8 cellular contexts compared by ENCODE assay signal in the genomic region with DNA sequence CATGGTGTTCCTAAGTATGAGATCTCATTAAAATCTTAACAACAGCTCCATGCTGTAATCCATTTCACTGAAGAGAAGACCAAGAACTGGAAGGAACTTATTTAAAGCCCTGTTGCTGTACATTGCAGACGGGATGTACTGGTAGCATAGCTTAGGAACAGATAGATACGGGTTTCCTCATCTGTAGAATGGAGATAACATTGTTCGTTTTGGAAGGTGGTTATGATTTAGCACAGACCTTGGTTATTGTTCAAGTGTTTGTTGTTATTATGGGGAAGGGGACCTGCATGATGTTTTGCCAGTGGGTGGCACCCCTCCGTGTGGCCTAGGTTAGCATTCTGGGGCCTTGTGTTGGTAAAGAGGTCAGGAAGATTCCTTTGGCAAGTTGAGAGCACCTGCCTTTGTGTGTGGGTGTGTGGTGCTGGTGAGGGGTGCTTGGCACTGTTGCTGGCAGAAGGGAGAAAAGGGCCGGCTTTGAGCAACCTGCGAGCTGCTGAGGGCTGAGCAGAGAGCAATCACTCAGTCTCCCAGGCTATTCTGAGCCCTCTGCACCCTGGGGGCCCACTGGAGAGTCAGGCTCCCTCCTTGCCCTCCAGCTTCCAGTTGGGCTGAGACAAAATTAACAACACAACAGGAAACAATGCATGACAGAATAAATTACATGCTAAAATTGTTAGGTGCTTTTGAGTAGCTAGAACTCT. TPM values are rescaled to one million over a fixed set of nuclear protein-coding genes. Genes with fewer than 3 reads are reported as not detected.
DNase-seq lines count a peak whose midpoint lies in the region; ATAC-seq and TF ChIP-seq lines count a peak whose summit lies in the region.

No MANE protein-coding gene starts in this region.

- peaks cover 25% of the 10 kb centered on the region for H3K36me3 ChIP-seq in CD8-positive, alpha-beta memory T cell (ENCODE audit: insufficient read depth, low read length)
- peaks cover 42% of the 10 kb centered on the region for H3K36me3 ChIP-seq in OCI-LY1 (ENCODE audit: insufficient read depth, low read length)
- H3K36me3 ChIP-seq in neuronal stem cell (replicated peaks in 1 of 2; ENCODE audit: control insufficient read depth in 2 of 2, insufficient read depth in 2 of 2, low read length in 2 of 2), result peaks cover 30 to 63% of the 10 kb centered on the region in 2 donors
- no peaks in the 10 kb centered on the region for H3K36me3 ChIP-seq in mucosa of descending colon (ENCODE audit: low read depth)

- H3K4me1 ChIP-seq in CD8-positive, alpha-beta memory T cell (ENCODE audit: insufficient read depth, low read length), result peaks cover 31% of the 10 kb centered on the region
- H3K4me1 ChIP-seq in OCI-LY1 (ENCODE audit: insufficient read depth, low read length, severe bottlenecking), result peaks cover 25% of the 10 kb centered on the region
- peaks cover 18 to 23% of the 10 kb centered on the region in 2 donors for H3K4me1 ChIP-seq in neuronal stem cell (ENCODE audit: control insufficient read depth in 2 of 2, insufficient read depth in 1 of 2, low read depth in 1 of 2, low read length in 2 of 2)
- peaks cover 24% of the 10 kb centered on the region for H3K4me1 ChIP-seq in mucosa of descending colon (ENCODE audit: low read depth)

- H3K4ac ChIP-seq in neuronal stem cell (ENCODE audit: low read length), result no peak overlapping the region

- TF ChIP-seq CTCF in OCI-LY1 (IDR thresholded peaks at IDR 0.05; ENCODE audit: low read length) (no peak; the same call in 1 of the 2 replicates), mucosa of descending colon (IDR thresholded peaks at IDR 0.05) (no peak)

- peak overlapping the region; percentile 5 for H3K4me3 ChIP-seq in CD8-positive, alpha-beta memory T cell (ENCODE audit: low read length)
- H3K4me3 ChIP-seq in OCI-LY1 (ENCODE audit: low read depth, low read length, poor library complexity, severe bottlenecking) (peak overlapping the region; percentile 85), neuronal stem cell (ENCODE audit: low read length in 2 of 2) (peak overlapping the region in 1 of 2 donors; percentile 78), mucosa of descending colon (no peak overlapping the region)

- H3K27me3 ChIP-seq in CD8-positive, alpha-beta memory T cell (ENCODE audit: insufficient read depth, low read length, poor library complexity, severe bottlenecking), result no peaks in the 10 kb centered on the region
- H3K27me3 ChIP-seq in OCI-LY1 (ENCODE audit: insufficient read depth, low read length) (no peaks in the 10 kb centered on the region), neuronal stem cell (ENCODE audit: control insufficient read depth in 3 of 3, insufficient read depth in 3 of 3, low read depth in 1 of 3, low read length in 3 of 3) (no peaks in the 10 kb centered on the region)

- no peaks in the 10 kb centered on the region for H3K9me3 ChIP-seq in CD8-positive, alpha-beta memory T cell (ENCODE audit: low read length)
- H3K9me3 ChIP-seq in OCI-LY1 (ENCODE audit: low read length), result no peaks in the 10 kb centered on the region
- H3K9me3 ChIP-seq in neuronal stem cell (replicated peaks in 1 of 2; ENCODE audit: control insufficient read depth in 2 of 2, insufficient read depth in 1 of 2, low read depth in 1 of 2, low read length in 2 of 2), result peaks cover 9 to 10% of the 10 kb centered on the region in 2 donors
- no peaks in the 10 kb centered on the region for H3K9me3 ChIP-seq in mucosa of descending colon

- H2BK5ac ChIP-seq in neuronal stem cell (ENCODE audit: low read length), result no peak overlapping the region

- peaks cover 11% of the 10 kb centered on the region for H3K79me2 ChIP-seq in OCI-LY1 (ENCODE audit: insufficient read depth, low read length)

- H3K9me3 Mint-ChIP-seq in CD8-positive, alpha-beta memory T cell, result no peaks in the 10 kb centered on the region
- no peaks in the 10 kb centered on the region for H3K9me3 Mint-ChIP-seq in effector memory CD8-positive, alpha-beta T cell

- H2AFZ ChIP-seq in OCI-LY1 (ENCODE audit: low read length) (no peak overlapping the region), neuronal stem cell (ENCODE audit: low read length) (no peak overlapping the region)

- no peak overlapping the region for H3K18ac ChIP-seq in neuronal stem cell (ENCODE audit: low read length)

- no peak overlapping the region for H2BK15ac ChIP-seq in neuronal stem cell (ENCODE audit: low read length)

- H4K8ac ChIP-seq in neuronal stem cell (ENCODE audit: low read depth, low read length), result no peak overlapping the region

- no peak for ATAC-seq in effector memory CD8-positive, alpha-beta T cell (replicated peaks)
- ATAC-seq in mucosa of descending colon (no peak), left colon (no peak), GM18909 (IDR thresholded peaks at IDR 0.05; ENCODE audit: poor library complexity, unreplicated experiment) (no peak), GM21423 (IDR thresholded peaks at IDR 0.05; ENCODE audit: unreplicated experiment) (no peak)

- no peaks in the 10 kb centered on the region for H4K20me1 ChIP-seq in OCI-LY1 (ENCODE audit: insufficient read depth, low read length)

- peak overlapping the region; percentile 71 to 98 (median 91) for H3K27ac Mint-ChIP-seq in CD8-positive, alpha-beta memory T cell
- peak overlapping the region; percentile 97 for H3K27ac Mint-ChIP-seq in effector memory CD8-positive, alpha-beta T cell

- intact Hi-C loops in mucosa of descending colon (cut with DNase I, micrococcal nuclease), result no loop called here
- intact Hi-C loops in left colon (cut with DNase I, micrococcal nuclease), result loop anchor here in 1 of 2 donors (10.0 kb wide), 1 partner anchor 51 kb away; the partner anchor contains the start of gene KCTD13

- POLR2A ChIA-PET in CD8-positive, alpha-beta memory T cell (lab: Charles Lee), result interaction anchor here (1.2 kb wide), 2 partner anchors 15 to 191 kb away, joined by 3 to 4 read pairs; no protein-coding TSS in a partner anchor

- H3K4me3 Mint-ChIP-seq in CD8-positive, alpha-beta memory T cell, result peak overlapping the region; percentile 87 to 95 (median 94)
- peak overlapping the region; percentile 97 to 98 for H3K4me3 Mint-ChIP-seq in effector memory CD8-positive, alpha-beta T cell

- peaks cover 13% of the 10 kb centered on the region for H3K79me1 ChIP-seq in neuronal stem cell (ENCODE audit: low read depth, low read length)

- no peak overlapping the region for H4K91ac ChIP-seq in neuronal stem cell (ENCODE audit: low read depth, low read length, poor library complexity)

- H2BK12ac ChIP-seq in neuronal stem cell (ENCODE audit: low read length), result no peak overlapping the region

- CTCF ChIA-PET in CD8-positive, alpha-beta memory T cell (lab: Charles Lee), result interaction anchor here (0.6 to 1.4 kb wide), 2 partner anchors 160 to 275 kb away, joined by 3 to 6 read pairs; partner anchors contain the start of gene PAGR1

- DNase-seq in CD8-positive, alpha-beta memory T cell, result no peak
- no peak for DNase-seq in effector memory CD8-positive, alpha-beta T cell
- DNase-seq in neuronal stem cell (ENCODE audit: low spot score) (no peak), mucosa of descending colon (no peak), left colon (no peak)

- no peak overlapping the region for H2AK5ac ChIP-seq in neuronal stem cell (ENCODE audit: low read depth, low read length)

- H3K9ac ChIP-seq in OCI-LY1 (ENCODE audit: low read length) (peak overlapping the region; percentile 95; the same call in 1 of the 2 replicates), neuronal stem cell (ENCODE audit: low read depth, low read length, poor library complexity) (peak overlapping the region; percentile 13)

- no CpG with 5 or more reads among the region's 6 CpGs for WGBS in neuronal stem cell (ENCODE audit: extremely low coverage in 2 of 2, insufficient read length in 2 of 2, insufficient replicate concordance in 1 of 2), 2 donors

- H3K4me2 ChIP-seq in OCI-LY1 (ENCODE audit: low read length), result peak overlapping the region; percentile 93
- peak overlapping the region; percentile 19 for H3K4me2 ChIP-seq in neuronal stem cell (ENCODE audit: insufficient read depth, low read length, poor library complexity, severe bottlenecking)

- peaks cover 0 to 55% (median 5%) of the 10 kb centered on the region in 3 donors for H3K36me3 Mint-ChIP-seq in CD8-positive, alpha-beta memory T cell
- peaks cover 33% of the 10 kb centered on the region for H3K36me3 Mint-ChIP-seq in effector memory CD8-positive, alpha-beta T cell (ENCODE audit: insufficient read depth)

- no peak overlapping the region for H3K23ac ChIP-seq in neuronal stem cell (ENCODE audit: low read depth, low read length, poor library complexity)

- no peaks in the 10 kb centered on the region; the same call in 1 of the 2 replicates for H3F3A ChIP-seq in OCI-LY1 (ENCODE audit: insufficient read depth, low read length)

- no peak overlapping the region for H3K14ac ChIP-seq in neuronal stem cell (ENCODE audit: low read length)

- H2BK120ac ChIP-seq in neuronal stem cell (ENCODE audit: low read depth, low read length), result no peak overlapping the region

- H3K27me3 Mint-ChIP-seq in CD8-positive, alpha-beta memory T cell, result no peaks in the 10 kb centered on the region
- no peaks in the 10 kb centered on the region for H3K27me3 Mint-ChIP-seq in effector memory CD8-positive, alpha-beta T cell

- H3K9me2 ChIP-seq in OCI-LY1 (ENCODE audit: low read depth, low read length), result no peaks in the 10 kb centered on the region

- no peak overlapping the region for H3K27ac ChIP-seq in CD8-positive, alpha-beta memory T cell (ENCODE audit: low read depth, low read length)
- H3K27ac ChIP-seq in OCI-LY1 (ENCODE audit: low read depth, low read length, poor library complexity, severe bottlenecking) (peak overlapping the region; percentile 46), neuronal stem cell (replicated peaks; ENCODE audit: low read length) (no peak overlapping the region)

- H3K4me1 Mint-ChIP-seq in CD8-positive, alpha-beta memory T cell, result peaks cover 34 to 39% (median 36%) of the 10 kb centered on the region in 3 donors
- H3K4me1 Mint-ChIP-seq in effector memory CD8-positive, alpha-beta T cell (ENCODE audit: low read depth in 2 of 2), result peaks cover 33 to 41% of the 10 kb centered on the region in 2 donors

RNA-seq across cellular contexts. Expression of gene TAOK2, which starts 2.3 kb away (rescaled TPM):
- 10 to 100 TPM; 41.8 to 44.3 TPM for total RNA-seq in CD8-positive, alpha-beta memory T cell
- 7.1 TPM for polyA plus RNA-seq in CD8-positive, alpha-beta memory T cell
- 19.9 TPM for polyA plus RNA-seq in neuronal stem cell (2013, experiment 1 of 2)
- 19.4 TPM for polyA plus RNA-seq in neuronal stem cell (2013, experiment 2 of 2)
- total RNA-seq in mucosa of descending colon (10 to 100 TPM; 46.6 to 53.4 (median 50.5) TPM), left colon (10 to 100 TPM; 44.5 TPM)

RNA-seq across cellular contexts. Expression of gene TMEM219, which starts 14.1 kb away (rescaled TPM):
- 10 to 100 TPM; 36.8 to 43.4 TPM for total RNA-seq in CD8-positive, alpha-beta memory T cell
- 168 TPM for polyA plus RNA-seq in CD8-positive, alpha-beta memory T cell
- polyA plus RNA-seq in neuronal stem cell (2013, experiment 1 of 2), result 80.5 TPM
- 84.2 TPM for polyA plus RNA-seq in neuronal stem cell (2013, experiment 2 of 2)
- total RNA-seq in mucosa of descending colon (100 to 1,000 TPM; 116 to 209 (median 130) TPM), left colon (100 to 1,000 TPM; 187 to 192 TPM)

RNA-seq across cellular contexts. Expression of gene HIRIP3, which starts 19.5 kb away (rescaled TPM):
- total RNA-seq in CD8-positive, alpha-beta memory T cell, result 10 to 100 TPM; 45.6 to 48.0 TPM
- 22.0 TPM for polyA plus RNA-seq in CD8-positive, alpha-beta memory T cell
- polyA plus RNA-seq in neuronal stem cell (2013, experiment 1 of 2), result 16.5 TPM
- polyA plus RNA-seq in neuronal stem cell (2013, experiment 2 of 2), result 17.3 TPM
- total RNA-seq in mucosa of descending colon (10 to 100 TPM; 11.3 to 21.3 (median 11.9) TPM), left colon (10 to 100 TPM in 1 of 2 donors, 1 to 10 TPM in 1; 7.6 to 11.9 TPM)

RNA-seq across cellular contexts. Expression of gene INO80E, which starts 20.1 kb away (rescaled TPM):
- total RNA-seq in CD8-positive, alpha-beta memory T cell, result 100 to 1,000 TPM; 121 to 123 TPM
- polyA plus RNA-seq in CD8-positive, alpha-beta memory T cell, result 6.5 TPM
- polyA plus RNA-seq in neuronal stem cell (2013, experiment 1 of 2), result 48.2 TPM
- 47.3 TPM for polyA plus RNA-seq in neuronal stem cell (2013, experiment 2 of 2)
- total RNA-seq in mucosa of descending colon (10 to 100 TPM; 71.2 to 79.5 (median 78.4) TPM), left colon (10 to 100 TPM; 61.4 to 73.7 TPM)

RNA-seq across cellular contexts. Expression of gene DOC2A, which starts 34.9 kb away (rescaled TPM):
- total RNA-seq in CD8-positive, alpha-beta memory T cell, result under 1 TPM; 0.13 to 0.42 TPM
- polyA plus RNA-seq in CD8-positive, alpha-beta memory T cell, result not detected
- 5.2 TPM for polyA plus RNA-seq in neuronal stem cell (2013, experiment 1 of 2)
- polyA plus RNA-seq in neuronal stem cell (2013, experiment 2 of 2), result 5.1 TPM
- total RNA-seq in mucosa of descending colon (10 to 100 TPM in 1 of 3 donors, 1 to 10 TPM in 2; 5.2 to 16.8 (median 7.5) TPM), left colon (1 to 10 TPM; 7.5 to 9.2 TPM)
